1 cellular context compared by ENCODE assay signal in genomic region chr2:175187378-175187777, GRCh38.
TF ChIP-seq lines count a peak whose summit lies in the region.

No MANE protein-coding gene starts in this region.

TF ChIP-seq in GM23338, 12 proteins besides CTCF, POLR2A, EP300 and RAD21 (continued from another document):
- TF ChIP-seq ETS1 (IDR thresholded peaks at IDR 0.05) (no peak), STAT1 (IDR thresholded peaks at IDR 0.05; ENCODE audit: unreplicated experiment) (no peak), EZH2phosphoT487 (IDR thresholded peaks at IDR 0.05; ENCODE audit: unreplicated experiment) (no peak), CREB1 (CRISPR knock-in tag; IDR thresholded peaks at IDR 0.05; ENCODE audit: low read depth) (no peak), EZH2 (IDR thresholded peaks at IDR 0.05; ENCODE audit: low read depth, unreplicated experiment) (no peak), ZNF331 (CRISPR knock-in tag; IDR thresholded peaks at IDR 0.05; ENCODE audit: low read depth) (no peak), ZNF114 (CRISPR knock-in tag; IDR thresholded peaks at IDR 0.05) (no peak), NANOG (IDR thresholded peaks at IDR 0.05; ENCODE audit: borderline replicate concordance) (no peak)
